Comparison of ENCODE assay signal across 9 cellular contexts in the genomic region with DNA sequence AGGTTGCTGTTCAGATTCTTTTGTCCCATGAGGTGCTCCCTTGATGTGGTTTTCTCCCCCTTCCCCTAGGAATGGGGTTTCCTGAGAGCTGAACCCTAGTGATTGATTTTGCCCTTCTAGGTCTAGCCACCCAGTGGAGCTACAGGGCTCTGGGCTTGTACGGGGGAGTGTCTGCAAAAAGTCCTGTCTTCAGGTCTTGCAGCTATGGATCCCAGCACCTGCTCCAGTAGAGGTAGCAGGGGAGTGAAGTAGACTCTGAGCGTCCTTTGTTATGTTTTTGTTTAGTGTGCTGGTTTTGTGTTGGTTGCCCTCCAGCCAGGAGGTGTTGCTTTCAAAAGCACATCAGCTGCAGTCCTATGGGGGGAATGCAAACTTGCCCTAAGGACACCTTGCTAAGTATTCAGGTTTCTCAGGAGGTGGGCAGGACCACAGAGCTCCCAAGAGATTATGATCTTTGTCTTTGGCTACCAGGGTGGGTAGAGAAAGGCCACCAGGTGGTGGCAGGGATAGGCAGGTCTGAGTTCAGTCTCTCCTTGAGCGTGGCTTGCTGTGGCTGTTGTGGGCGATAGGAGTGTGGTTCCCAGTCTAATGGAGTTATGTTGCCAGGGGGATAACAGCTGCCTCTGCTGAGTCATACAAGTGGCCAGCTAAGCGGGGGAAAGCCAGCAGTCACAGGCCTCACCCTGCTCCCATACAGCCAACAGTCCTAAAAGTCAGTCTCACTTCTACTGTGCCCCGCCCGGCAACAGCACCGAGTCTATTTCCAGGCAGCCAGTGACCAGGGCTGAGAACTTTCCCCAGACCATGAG.
DNase-seq lines count a peak whose midpoint lies in the region; ATAC-seq and TF ChIP-seq lines count a peak whose summit lies in the region.
"Had no signal": no experiment of that assay in that cellular context is flagged by ENCODE, and none has a peak within 500 bp of the region (broad histone marks: within the 10 kb centered on the region; RNA-seq: fewer than 3 reads in every experiment).

No MANE protein-coding gene starts in this region.

- peak; percentile 20 for DNase-seq in SIG-M5 treated with dmso at 0.1 percent for 504 hours (lab: John Stamatoyannopoulos, UW; ENCODE audit: unreplicated experiment)
- DNase-seq in SIG-M5 (lab: John Stamatoyannopoulos, UW), result no peak
- DNase-seq in RWPE2 (ENCODE audit: low spot score), result no peak
- peak; percentile 77 to 92 for DNase-seq in foreskin fibroblast
- DNase-seq in transverse colon, result peak; percentile 9
- DNase-seq in NCI-H774 (lab: John Stamatoyannopoulos, UW), result no peak
- DNase-seq in activated T-helper 1 cell treated with anti-CD3 and anti-CD28 coated beads, Interleukin-12 subunit alpha, Interleukin-12 subunit beta, Interleukin-2, Interleukin-4 antibody, amounts not matched to agents 30 ng/mL and 10 ng/mL and 1 ng/mL, durations not matched to agents 14 hours and 24 hours and 36 hours (ENCODE audit: low spot score), result no peak
- DNase-seq: CD4-positive, CD25-positive, alpha-beta regulatory T cell had no signal

- no peak for TF ChIP-seq POLR2A in transverse colon (IDR thresholded peaks at IDR 0.05)

- no peak for TF ChIP-seq EP300 in transverse colon (IDR thresholded peaks at IDR 0.05; ENCODE audit: low read depth)

- no peak overlapping the region for H3K27ac ChIP-seq in RWPE2 (ENCODE audit: poor library complexity, severe bottlenecking)
- H3K27ac ChIP-seq in transverse colon, result no peak overlapping the region

- H3K4me3 Mint-ChIP-seq in activated T-helper 1 cell treated with anti-CD3 and anti-CD28 coated beads, Interleukin-12 subunit alpha, Interleukin-12 subunit beta, Interleukin-2, Interleukin-4 antibody, amounts not matched to agents 30 ng/mL and 10 ng/mL and 1 ng/mL, durations not matched to agents 14 hours and 24 hours and 36 hours, result no peak overlapping the region
- H3K4me3 Mint-ChIP-seq: CD4-positive, CD25-positive, alpha-beta regulatory T cell had no signal

- intact Hi-C loops in transverse colon (cut with DNase I; ENCODE audit: low total_unique reads), result no loop called here
- intact Hi-C loops in activated T-helper 1 cell treated with anti-CD3 and anti-CD28 coated beads, Interleukin-12 subunit alpha, Interleukin-12 subunit beta, Interleukin-2, Interleukin-4 antibody, amounts not matched to agents 30 ng/mL and 10 ng/mL and 1 ng/mL, durations not matched to agents 14 hours and 24 hours and 36 hours (cut with micrococcal nuclease), result no loop called here

- H3K27me3 ChIP-seq in RWPE2 (ENCODE audit: insufficient read depth, poor library complexity, severe bottlenecking) (no peaks in the 10 kb centered on the region), transverse colon (no peaks in the 10 kb centered on the region)

- H3K36me3 ChIP-seq in RWPE2 (ENCODE audit: low read depth), result no peaks in the 10 kb centered on the region
- no peaks in the 10 kb centered on the region for H3K36me3 ChIP-seq in transverse colon

- H3K9me3 ChIP-seq in RWPE2 (ENCODE audit: severe bottlenecking), result no peaks in the 10 kb centered on the region
- H3K9me3 ChIP-seq in transverse colon, result no peaks in the 10 kb centered on the region

- no peak overlapping the region for H3K27ac Mint-ChIP-seq in activated T-helper 1 cell treated with anti-CD3 and anti-CD28 coated beads, Interleukin-12 subunit alpha, Interleukin-12 subunit beta, Interleukin-2, Interleukin-4 antibody, amounts not matched to agents 30 ng/mL and 10 ng/mL and 1 ng/mL, durations not matched to agents 14 hours and 24 hours and 36 hours
- H3K27ac Mint-ChIP-seq: CD4-positive, CD25-positive, alpha-beta regulatory T cell had no signal

- ATAC-seq in RWPE2 (ENCODE audit: low read depth) (peak; percentile 79), HG02610 (IDR thresholded peaks at IDR 0.05; ENCODE audit: unreplicated experiment) (no peak)

- H3K4me3 ChIP-seq in RWPE2 (ENCODE audit: severe bottlenecking) (no peak overlapping the region), foreskin fibroblast (ENCODE audit: low read depth in 1 of 2, low read length in 2 of 2) (no peak overlapping the region), transverse colon (no peak overlapping the region)

- peaks cover 19% of the 10 kb centered on the region for H3K4me1 Mint-ChIP-seq in activated T-helper 1 cell treated with anti-CD3 and anti-CD28 coated beads, Interleukin-12 subunit alpha, Interleukin-12 subunit beta, Interleukin-2, Interleukin-4 antibody, amounts not matched to agents 30 ng/mL and 10 ng/mL and 1 ng/mL, durations not matched to agents 14 hours and 24 hours and 36 hours (ENCODE audit: low read depth)
- H3K4me1 Mint-ChIP-seq: CD4-positive, CD25-positive, alpha-beta regulatory T cell had no signal

- H3K36me3 Mint-ChIP-seq in activated T-helper 1 cell treated with anti-CD3 and anti-CD28 coated beads, Interleukin-12 subunit alpha, Interleukin-12 subunit beta, Interleukin-2, Interleukin-4 antibody, amounts not matched to agents 30 ng/mL and 10 ng/mL and 1 ng/mL, durations not matched to agents 14 hours and 24 hours and 36 hours (ENCODE audit: low read depth), result no peaks in the 10 kb centered on the region
- H3K36me3 Mint-ChIP-seq: CD4-positive, CD25-positive, alpha-beta regulatory T cell had no signal

- H3K4me1 ChIP-seq in RWPE2 (ENCODE audit: insufficient read depth, poor library complexity, severe bottlenecking) (no peaks in the 10 kb centered on the region), transverse colon (peaks cover 0 to 3% (median 0%) of the 10 kb centered on the region in 4 donors)

- H3K9me3 Mint-ChIP-seq in activated T-helper 1 cell treated with anti-CD3 and anti-CD28 coated beads, Interleukin-12 subunit alpha, Interleukin-12 subunit beta, Interleukin-2, Interleukin-4 antibody, amounts not matched to agents 30 ng/mL and 10 ng/mL and 1 ng/mL, durations not matched to agents 14 hours and 24 hours and 36 hours, result no peaks in the 10 kb centered on the region

- WGBS in transverse colon (ENCODE audit: low coverage in 1 of 2), 2 donors, result 53% methylated on average over 8 of the region's 8 CpGs; no CpG with 5 or more reads in 1 of the 2 donors

- H3K27me3 Mint-ChIP-seq in activated T-helper 1 cell treated with anti-CD3 and anti-CD28 coated beads, Interleukin-12 subunit alpha, Interleukin-12 subunit beta, Interleukin-2, Interleukin-4 antibody, amounts not matched to agents 30 ng/mL and 10 ng/mL and 1 ng/mL, durations not matched to agents 14 hours and 24 hours and 36 hours (ENCODE audit: insufficient read depth), result peaks cover 35% of the 10 kb centered on the region

- in situ Hi-C loops in transverse colon (cut with MboI; ENCODE audit: low pct_ligation_motif_present in 1 of 4, low pct_unique_long_range_greater_than_20kb in 1 of 4, low sequenced_read_pairs in 3 of 4), result no loop called here

- TF ChIP-seq CTCF in RWPE2 (IDR thresholded peaks at IDR 0.05; ENCODE audit: poor library complexity, severe bottlenecking), result no peak
- peak; percentile 8 for TF ChIP-seq CTCF in foreskin fibroblast (IDR thresholded peaks at IDR 0.05; ENCODE audit: low read depth, low read length)
- no peak for TF ChIP-seq CTCF in transverse colon (IDR thresholded peaks at IDR 0.05)

Comparison
In these comparisons a context has a peak if more than half of its experiments do, and no peak if none do; other contexts are left out.
1. DNase-seq: peak in SIG-M5 treated with dmso at 0.1 percent for 504 hours (single experiment), foreskin fibroblast (2 of 2) and transverse colon (single experiment); none in SIG-M5 (single experiment), RWPE2 (single experiment), NCI-H774 (single experiment) and activated T-helper 1 cell treated with anti-CD3 and anti-CD28 coated beads, Interleukin-12 subunit alpha, Interleukin-12 subunit beta, Interleukin-2, Interleukin-4 antibody, amounts not matched to agents 30 ng/mL and 10 ng/mL and 1 ng/mL, durations not matched to agents 14 hours and 24 hours and 36 hours (single experiment).